19 cellular contexts compared by ENCODE assay signal in genomic region chr2:55856936-55857335, GRCh38.
A peak's percentile ranks its signal among the peaks of the same experiment; 100 is the strongest.
DNase-seq lines count a peak whose midpoint lies in the region; ATAC-seq and TF ChIP-seq lines count a peak whose summit lies in the region.
"Had no signal": no experiment of that assay in that cellular context is flagged by ENCODE, and none has a peak within 500 bp of the region (broad histone marks: within the 10 kb centered on the region; RNA-seq: fewer than 3 reads in every experiment).

No MANE protein-coding gene starts in this region.

- H3K9me3 Mint-ChIP-seq in stimulated activated effector memory CD8-positive, alpha-beta T cell treated with anti-CD3 and anti-CD28 coated beads, Interleukin-12 subunit alpha, Interleukin-12 subunit beta, amount 100 ng/mL, for 72 hours = no peaks in the 10 kb centered on the region
- H3K9me3 Mint-ChIP-seq: activated B cell treated with CpG ODN at 0.5 μM for 24 hours had no signal

- no peak for ATAC-seq in stimulated activated effector memory CD8-positive, alpha-beta T cell treated with anti-CD3 and anti-CD28 coated beads, Interleukin-12 subunit alpha, Interleukin-12 subunit beta, amount 100 ng/mL, for 72 hours
- ATAC-seq in stimulated activated naive CD8-positive, alpha-beta T cell treated with anti-CD3 and anti-CD28 coated beads, Interleukin-15, Interleukin-2, amounts not matched to agents 100 U/mL and 50 U/mL, for 24 hours = no peak
- ATAC-seq in Right ventricle myocardium inferior = no peak
- ATAC-seq: gastroesophageal sphincter, mucosa of descending colon had no signal

- CTCF ChIA-PET in RWPE1 (lab: Yijun Ruan, JAX) = no interaction called here

- H3K4me1 ChIP-seq in stomach = peaks cover 2 to 26% (median 10%) of the 10 kb centered on the region in 4 donors

- H3K4me3 ChIP-seq in fibroblast of the aortic adventitia (ENCODE audit: low read depth, low read length) (no peak overlapping the region), stomach (no peak overlapping the region)
- H3K4me3 ChIP-seq: gastroesophageal sphincter, left ventricle myocardium inferior, mucosa of descending colon had no signal

- H3K4me3 Mint-ChIP-seq in stimulated activated effector memory CD8-positive, alpha-beta T cell treated with anti-CD3 and anti-CD28 coated beads, Interleukin-12 subunit alpha, Interleukin-12 subunit beta, amount 100 ng/mL, for 72 hours = no peak overlapping the region
- H3K4me3 Mint-ChIP-seq: activated B cell treated with CpG ODN at 0.5 μM for 24 hours; activated naive CD8-positive, alpha-beta T cell had no signal

- no peaks in the 10 kb centered on the region for H3K36me3 Mint-ChIP-seq in stimulated activated effector memory CD8-positive, alpha-beta T cell treated with anti-CD3 and anti-CD28 coated beads, Interleukin-12 subunit alpha, Interleukin-12 subunit beta, amount 100 ng/mL, for 72 hours
- H3K36me3 Mint-ChIP-seq: activated naive CD8-positive, alpha-beta T cell had no signal

- no peaks in the 10 kb centered on the region for H3K4me1 Mint-ChIP-seq in stimulated activated effector memory CD8-positive, alpha-beta T cell treated with anti-CD3 and anti-CD28 coated beads, Interleukin-12 subunit alpha, Interleukin-12 subunit beta, amount 100 ng/mL, for 72 hours
- H3K4me1 Mint-ChIP-seq: activated B cell treated with CpG ODN at 0.5 μM for 24 hours had no signal

- POLR2A ChIA-PET in RWPE1 (lab: Yijun Ruan, JAX; ENCODE audit: low non-redundant PET) = no interaction called here

- intact Hi-C loops in stomach (cut with DNase I; ENCODE audit: low total_unique reads) = no loop called here
- intact Hi-C loops in Right ventricle myocardium inferior (cut with DNase I) = no loop called here

- TF ChIP-seq POLR2A in stomach (IDR thresholded peaks at IDR 0.05) = no peak

- DNase-seq in HCEC 1CT (peak; percentile 58), RWPE1 (ENCODE audit: low spot score) (peak; percentile 77), fibroblast of the aortic adventitia (ENCODE audit: low read depth) (peak; percentile 38), stomach (no peak), Right ventricle myocardium inferior (ENCODE audit: missing footprints) (no peak)
- DNase-seq in stimulated activated effector memory CD8-positive, alpha-beta T cell treated with anti-CD3 and anti-CD28 coated beads, Interleukin-12 subunit alpha, Interleukin-12 subunit beta, amount 100 ng/mL, for 72 hours (ENCODE audit: low spot score in 2 of 2) = no peak
- DNase-seq in stimulated activated naive CD8-positive, alpha-beta T cell treated with anti-CD3 and anti-CD28 coated beads, Interleukin-15, Interleukin-2, amounts not matched to agents 100 U/mL and 50 U/mL, for 24 hours = no peak
- DNase-seq: activated B cell treated with CpG ODN at 0.5 μM for 24 hours; activated CD8-positive, alpha-beta memory T cell treated with anti-CD3 and anti-CD28 coated beads for 24 hours; AML-193; dermis blood vessel endothelial cell; Kasumi-1; left ventricle myocardium inferior; mucosa of descending colon; NCI-H1417 treated with DMSO at 0.1 percent for 48 hours; NCI-H2171; stimulated activated CD4-positive, alpha-beta T cell treated with anti-CD3 and anti-CD28 coated beads, Interleukin-12 subunit alpha, Interleukin-12 subunit beta, amount 100 ng/mL, for 4 hours had no signal

- H3K27ac ChIP-seq in RWPE1 (no peak overlapping the region), stomach (peak overlapping the region in 3 of 5 donors; percentile 10 to 60 (median 20))
- H3K27ac ChIP-seq: gastroesophageal sphincter, left ventricle myocardium inferior had no signal

- no peaks in the 10 kb centered on the region for H3K27me3 ChIP-seq in stomach
- H3K27me3 ChIP-seq: gastroesophageal sphincter had no signal

- no peaks in the 10 kb centered on the region for H3K36me3 ChIP-seq in stomach
- H3K36me3 ChIP-seq: gastroesophageal sphincter, left ventricle myocardium inferior had no signal

- H3K9me3 ChIP-seq in stomach = no peaks in the 10 kb centered on the region
- H3K9me3 ChIP-seq: gastroesophageal sphincter, left ventricle myocardium inferior, mucosa of descending colon had no signal

- H3K27ac Mint-ChIP-seq in stimulated activated effector memory CD8-positive, alpha-beta T cell treated with anti-CD3 and anti-CD28 coated beads, Interleukin-12 subunit alpha, Interleukin-12 subunit beta, amount 100 ng/mL, for 72 hours = no peak overlapping the region
- H3K27ac Mint-ChIP-seq: activated B cell treated with CpG ODN at 0.5 μM for 24 hours; activated naive CD8-positive, alpha-beta T cell had no signal

- WGBS in stomach, 5 donors = 39 to 73% (median 49%) methylated on average over 3 of the region's 3 CpGs

- no peak for TF ChIP-seq EP300 in stomach (IDR thresholded peaks at IDR 0.05)

- no peak for TF ChIP-seq CTCF in RWPE1 (conservative IDR thresholded peaks at IDR 0.05; ENCODE audit: low read depth)
- TF ChIP-seq CTCF in fibroblast of the aortic adventitia (IDR thresholded peaks at IDR 0.05; ENCODE audit: insufficient read depth, low read length) = no peak
- TF ChIP-seq CTCF in stomach (IDR thresholded peaks at IDR 0.05) = no peak

Comparison
In these comparisons a context has a peak if more than half of its experiments do, and no peak if none do; other contexts are left out.
1. DNase-seq: peak in HCEC 1CT (single experiment), RWPE1 (single experiment) and fibroblast of the aortic adventitia (single experiment); none in stomach (single experiment), stimulated activated effector memory CD8-positive, alpha-beta T cell treated with anti-CD3 and anti-CD28 coated beads, Interleukin-12 subunit alpha, Interleukin-12 subunit beta, amount 100 ng/mL, for 72 hours (0 of 2), stimulated activated naive CD8-positive, alpha-beta T cell treated with anti-CD3 and anti-CD28 coated beads, Interleukin-15, Interleukin-2, amounts not matched to agents 100 U/mL and 50 U/mL, for 24 hours (single experiment) and Right ventricle myocardium inferior (single experiment).